ENCODE assay signal across 29 cellular contexts in the genomic region with DNA sequence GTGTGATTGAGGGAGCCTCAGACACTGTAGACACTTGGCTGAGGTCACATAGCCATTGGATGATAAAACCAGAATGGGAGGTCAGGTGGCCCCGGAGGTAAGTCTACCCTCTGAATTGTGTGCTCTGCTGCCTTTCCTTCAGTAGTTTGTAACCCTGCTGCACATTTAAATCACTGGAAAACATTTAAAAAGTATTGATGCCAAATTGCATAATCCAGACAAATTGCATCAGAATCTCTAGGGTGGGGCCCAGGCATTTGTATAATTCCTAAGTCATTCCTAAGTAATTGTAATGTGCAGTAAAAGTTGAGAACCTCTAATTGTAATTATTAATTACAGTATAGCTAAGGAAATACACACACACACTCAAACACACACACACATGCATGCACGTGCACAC.
DNase-seq lines count a peak whose midpoint lies in the region; ATAC-seq and TF ChIP-seq lines count a peak whose summit lies in the region.
"Had no signal": no experiment of that assay in that cellular context is flagged by ENCODE, and none has a peak within 500 bp of the region (broad histone marks: within the 10 kb centered on the region; RNA-seq: fewer than 3 reads in every experiment).

No MANE protein-coding gene starts in this region.

- H3K9me3 ChIP-seq in IMR-90 (ENCODE audit: control insufficient read depth, insufficient read depth, low read length) = no peaks in the 10 kb centered on the region
- no peaks in the 10 kb centered on the region for H3K9me3 ChIP-seq in osteoblast (ENCODE audit: low read depth, low read length)
- H3K9me3 ChIP-seq in mesenchymal stem cell (ENCODE audit: control insufficient read depth, low read length) = no peaks in the 10 kb centered on the region
- H3K9me3 ChIP-seq: psoas muscle, SK-N-SH had no signal

- no peak overlapping the region for H2BK12ac ChIP-seq in mesenchymal stem cell (ENCODE audit: low read length in 2 of 2)

- H3K9me1 ChIP-seq in IMR-90 (ENCODE audit: insufficient read depth, low read length) = peaks cover 4% of the 10 kb centered on the region; the same call in 1 of the 2 replicates

- no peak overlapping the region for H3K9ac ChIP-seq in IMR-90 (ENCODE audit: low read depth, low read length)
- no peak overlapping the region for H3K9ac ChIP-seq in mesenchymal stem cell (ENCODE audit: low read length)
- H3K9ac ChIP-seq: SK-N-SH had no signal

- H4K91ac ChIP-seq in IMR-90 (ENCODE audit: insufficient read depth, low read depth, low read length) (peak overlapping the region; percentile 81), mesenchymal stem cell (ENCODE audit: low read length) (no peak overlapping the region)

- peak overlapping the region; percentile 85 for H2BK20ac ChIP-seq in IMR-90 (ENCODE audit: low read depth, low read length)

- H3K36me3 ChIP-seq in BJ (ENCODE audit: control insufficient read depth, insufficient read depth, low read length) (no peaks in the 10 kb centered on the region), IMR-90 (ENCODE audit: control insufficient read depth, insufficient read depth, low read length) (no peaks in the 10 kb centered on the region), osteoblast (ENCODE audit: insufficient read depth, low read length) (no peaks in the 10 kb centered on the region), mesenchymal stem cell (ENCODE audit: control insufficient read depth in 1 of 2, insufficient read depth in 2 of 2, low read depth in 1 of 2, low read length in 2 of 2) (no peaks in the 10 kb centered on the region)

- H2BK5ac ChIP-seq in IMR-90 (ENCODE audit: low read depth, low read length, poor library complexity, severe bottlenecking) (peak overlapping the region; percentile 31), mesenchymal stem cell (ENCODE audit: low read depth, low read length, poor library complexity, severe bottlenecking) (no peak overlapping the region)

- peak overlapping the region; percentile 74 for H3K14ac ChIP-seq in IMR-90 (replicated peaks; ENCODE audit: low read depth, low read length)
- no peak overlapping the region for H3K14ac ChIP-seq in mesenchymal stem cell (ENCODE audit: low read length in 2 of 2)

- dilution Hi-C loops in IMR-90 (cut with HindIII; ENCODE audit: low sequenced_read_pairs, unreplicated experiment) = no loop called here

- H2BK120ac ChIP-seq in IMR-90 (ENCODE audit: low read depth, low read length) (peak overlapping the region; percentile 80), mesenchymal stem cell (ENCODE audit: low read depth, low read length) (no peak overlapping the region)

- H3K4ac ChIP-seq in IMR-90 (ENCODE audit: low read depth, low read length) (peak overlapping the region; percentile 87), mesenchymal stem cell (ENCODE audit: low read depth in 1 of 2, low read length in 2 of 2) (no peak overlapping the region)

- in situ Hi-C loops in IMR-90 (cut with MboI; ENCODE audit: low sequenced_read_pairs) = no loop called here

- peak overlapping the region; percentile 42 for H3K18ac ChIP-seq in IMR-90 (ENCODE audit: low read depth, low read length)
- no peak overlapping the region for H3K18ac ChIP-seq in mesenchymal stem cell (ENCODE audit: low read depth in 1 of 2, low read length in 2 of 2)

- H2AK9ac ChIP-seq in IMR-90 (replicated peaks; ENCODE audit: low read depth, low read length, poor library complexity) = no peak overlapping the region

- peaks cover 8% of the 10 kb centered on the region for H3K4me1 ChIP-seq in IMR-90 (ENCODE audit: control insufficient read depth, insufficient read depth, low read length)
- no peaks in the 10 kb centered on the region for H3K4me1 ChIP-seq in osteoblast (ENCODE audit: insufficient read depth, low read length)
- H3K4me1 ChIP-seq in mesenchymal stem cell (ENCODE audit: control insufficient read depth, insufficient read depth, low read depth, low read length) = no peaks in the 10 kb centered on the region
- H3K4me1 ChIP-seq: psoas muscle had no signal

- POLR2A ChIA-PET in BJ (lab: Charles Lee) (no interaction called here), IMR-90 (lab: Charles Lee; ENCODE audit: unreplicated experiment) (no interaction called here)

- H2AK5ac ChIP-seq in IMR-90 (ENCODE audit: low read depth, low read length) = peak overlapping the region; percentile 61
- no peak overlapping the region for H2AK5ac ChIP-seq in mesenchymal stem cell (ENCODE audit: low read length, severe bottlenecking)

- TF ChIP-seq CTCF in BJ (IDR thresholded peaks at IDR 0.05; ENCODE audit: insufficient read depth, low read depth, low read length) (no peak), IMR-90 (conservative IDR thresholded peaks at IDR 0.05; ENCODE audit: low read depth, low read length) (no peak), fibroblast of mammary gland (conservative IDR thresholded peaks at IDR 0.05; ENCODE audit: control insufficient read depth, insufficient read depth, low read depth, low read length) (no peak), osteoblast (IDR thresholded peaks at IDR 0.05; ENCODE audit: extremely low read depth, low read depth, low read length) (no peak)

- DNase-seq in BJ (ENCODE audit: low read depth) = peak; percentile 41
- peak; percentile 15 for DNase-seq in IMR-90
- peak; percentile 46 for DNase-seq in fibroblast of mammary gland (ENCODE audit: low read depth)
- no peak for DNase-seq in osteoblast (ENCODE audit: insufficient read length, low spot score, missing footprints)
- DNase-seq in glomerular visceral epithelial cell (ENCODE audit: extremely low spot score) = no peak
- no peak for DNase-seq in mesenchymal stem cell
- DNase-seq: activated CD4-positive, alpha-beta T cell treated with anti-CD3 and anti-CD28 coated beads, Interleukin-2, amount 50 U/mL, for 1 hour; activated effector memory CD4-positive, alpha-beta T cell treated with anti-CD3 and anti-CD28 coated beads, Interleukin-2, amount 50 U/mL, for 16 hours; activated T-cell treated with anti-CD3 and anti-CD28 coated beads, Interleukin-2, amount 50 U/mL, for 24 hours; AML-193; aorta; caudate nucleus; CD4-positive, alpha-beta T cell; cortex of kidney; effector memory CD8-positive, alpha-beta T cell; KG1; MM.1S; naive thymus-derived CD4-positive, alpha-beta T cell; NCI-H1417; NCI-H2081; NCI-H226; NCI-H69; PC-3; psoas muscle; SK-N-SH; stimulated activated CD4-positive, alpha-beta T cell treated with anti-CD3 and anti-CD28 coated beads, Interleukin-15, amount 100 ng/mL, for 24 hours had no signal

- no peaks in the 10 kb centered on the region for H3K79me2 ChIP-seq in osteoblast (ENCODE audit: insufficient read depth, low read length)

- no TSS peak for BruUV-seq in IMR-90 (replicated peaks; lab: Mats Ljungman, UMichigan)

- TF ChIP-seq POLR2A in IMR-90 (IDR thresholded peaks at IDR 0.05; ENCODE audit: low read depth, low read length) = no peak

- H3K4me2 ChIP-seq in IMR-90 (ENCODE audit: low read depth, low read length) = peak overlapping the region; percentile 32
- H3K4me2 ChIP-seq in osteoblast (ENCODE audit: insufficient read depth, low read length) = no peak overlapping the region
- no peak overlapping the region for H3K4me2 ChIP-seq in mesenchymal stem cell (ENCODE audit: low read length, poor library complexity, severe bottlenecking)
- H3K4me2 ChIP-seq: SK-N-SH had no signal

- no peaks in the 10 kb centered on the region for H3K79me1 ChIP-seq in IMR-90 (ENCODE audit: low read depth in 1 of 2, low read length in 2 of 2)
- no peaks in the 10 kb centered on the region for H3K79me1 ChIP-seq in mesenchymal stem cell (replicated peaks; ENCODE audit: low read length, poor library complexity, severe bottlenecking)

- H3K27me3 ChIP-seq in BJ (ENCODE audit: control insufficient read depth, insufficient read depth, low read length) = peaks cover 3% of the 10 kb centered on the region; the same call in 1 of the 2 replicates
- H3K27me3 ChIP-seq in IMR-90 (ENCODE audit: control insufficient read depth, insufficient read depth, low read length) = peaks cover 3% of the 10 kb centered on the region; the same call in 1 of the 2 replicates
- peaks cover under 1% of the 10 kb centered on the region for H3K27me3 ChIP-seq in osteoblast (ENCODE audit: insufficient read depth, low read length)
- H3K27me3 ChIP-seq in mesenchymal stem cell (ENCODE audit: control insufficient read depth in 1 of 2, insufficient read depth in 1 of 2, low read length in 2 of 2) = no peaks in the 10 kb centered on the region

- CTCF ChIA-PET in BJ (lab: Yijun Ruan, JAX) (no interaction called here), IMR-90 (lab: Yijun Ruan, JAX) (no interaction called here)

- intact Hi-C loops in IMR-90 (cut with micrococcal nuclease) = no loop called here

- H3K23ac ChIP-seq in IMR-90 (ENCODE audit: low read depth, low read length) = no peak overlapping the region; the same call in 1 of the 2 replicates
- no peak overlapping the region for H3K23ac ChIP-seq in mesenchymal stem cell (ENCODE audit: low read length in 2 of 2)

- peak overlapping the region; percentile 46; the same call in 1 of the 2 replicates for H4K5ac ChIP-seq in IMR-90 (ENCODE audit: low read depth, low read length)

- H4K8ac ChIP-seq in IMR-90 (ENCODE audit: low read depth in 2 of 2, low read length in 2 of 2) (peak overlapping the region; percentile 61 to 65; a peak in 3 of 4 replicates), mesenchymal stem cell (ENCODE audit: low read length) (no peak overlapping the region)

- TF ChIP-seq RAD21 in IMR-90 (IDR thresholded peaks at IDR 0.05; ENCODE audit: low read length) = no peak

- H4K20me1 ChIP-seq in IMR-90 (ENCODE audit: insufficient read depth, low read length) (no peaks in the 10 kb centered on the region), osteoblast (ENCODE audit: insufficient read depth, low read length) (no peaks in the 10 kb centered on the region)

- H2BK15ac ChIP-seq in IMR-90 (ENCODE audit: low read depth, low read length) (peak overlapping the region; percentile 97), mesenchymal stem cell (ENCODE audit: low read depth, poor library complexity, severe bottlenecking) (no peak overlapping the region)

- no peak overlapping the region for H2AFZ ChIP-seq in IMR-90 (replicated peaks; ENCODE audit: low read length, poor library complexity)
- H2AFZ ChIP-seq in osteoblast (ENCODE audit: low read length) = peak overlapping the region; percentile 22
- no peak overlapping the region for H2AFZ ChIP-seq in mesenchymal stem cell (ENCODE audit: low read depth, low read length)

- peak; percentile 38 for ATAC-seq in IMR-90 (ENCODE audit: low read depth)
- ATAC-seq in HG03045 (IDR thresholded peaks at IDR 0.05; ENCODE audit: unreplicated experiment) = no peak
- ATAC-seq: effector memory CD8-positive, alpha-beta T cell; naive thymus-derived CD4-positive, alpha-beta T cell; PC-3; psoas muscle; stimulated activated effector memory CD8-positive, alpha-beta T cell treated with anti-CD3 and anti-CD28 coated beads, Interleukin-12 subunit alpha, Interleukin-12 subunit beta, amount 100 ng/mL, for 72 hours; WTC11 had no signal

- H3K4me3 ChIP-seq in BJ (ENCODE audit: low read depth, low read length) (no peak overlapping the region), IMR-90 (ENCODE audit: insufficient read depth, low read depth, low read length) (no peak overlapping the region), fibroblast of mammary gland (ENCODE audit: control insufficient read depth, low read depth, low read length) (no peak overlapping the region), osteoblast (ENCODE audit: insufficient read depth, low read length) (no peak overlapping the region), mesenchymal stem cell (ENCODE audit: insufficient read depth in 1 of 2, low read depth in 1 of 2, low read length in 2 of 2) (no peak overlapping the region)
- H3K4me3 ChIP-seq: psoas muscle had no signal

- peak overlapping the region; percentile 97 for H3K27ac ChIP-seq in IMR-90 (ENCODE audit: insufficient read depth, low read length)
- H3K27ac ChIP-seq in osteoblast (ENCODE audit: low read depth, low read length) = no peak overlapping the region
- H3K27ac ChIP-seq in mesenchymal stem cell (ENCODE audit: low read length, poor library complexity, severe bottlenecking) = no peak overlapping the region
- H3K27ac ChIP-seq: psoas muscle had no signal

- peak overlapping the region; percentile 26; the same call in 1 of the 2 replicates for H3K56ac ChIP-seq in IMR-90 (ENCODE audit: extremely low read depth, insufficient read depth, low read length)

- no CpG with 5 or more reads among the region's 2 CpGs for WGBS in IMR-90 (ENCODE audit: extremely low coverage in 2 of 2, insufficient read length in 1 of 2), 2 experiments
- WGBS in mesenchymal stem cell = 86% methylated on average over 2 of the region's 2 CpGs

Comparison
In these comparisons a context has a peak if more than half of its experiments do, and no peak if none do; other contexts are left out.
1. DNase-seq: peak in BJ (single experiment), IMR-90 (single experiment) and fibroblast of mammary gland (single experiment); none in osteoblast (single experiment), glomerular visceral epithelial cell (single experiment) and mesenchymal stem cell (single experiment).